7 cellular contexts compared by ENCODE assay signal in the genomic region with DNA sequence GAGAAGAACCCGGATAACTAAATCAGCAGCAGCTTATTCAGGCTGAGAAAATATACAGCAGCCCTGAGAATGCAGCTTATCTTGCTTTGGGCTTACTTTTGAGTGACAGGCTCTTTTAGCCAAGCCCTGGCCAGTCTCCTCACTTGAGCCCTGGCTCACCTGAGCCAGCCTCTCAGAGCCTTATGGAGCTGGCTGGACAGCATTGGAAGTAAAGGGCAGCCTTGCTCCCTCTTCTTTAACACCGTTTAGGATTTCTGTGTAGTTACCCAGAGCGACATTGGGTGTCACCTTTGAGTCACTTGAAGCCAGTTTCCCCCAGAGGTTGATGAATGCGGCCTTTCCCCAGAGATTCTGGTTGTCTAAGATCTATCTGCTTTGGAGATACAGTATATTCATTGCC. TPM values are rescaled to one million over a fixed set of nuclear protein-coding genes. Genes with fewer than 3 reads are reported as not detected.
DNase-seq lines count a peak whose midpoint lies in the region; ATAC-seq and TF ChIP-seq lines count a peak whose summit lies in the region.

No MANE protein-coding gene starts in this region.

- POLR2A ChIA-PET in WTC11 (lab: Charles Lee) = no interaction called here

- in situ Hi-C loops in G401 (cut with HindIII; ENCODE audit: low sequenced_read_pairs) = no loop called here

- H3K36me3 ChIP-seq in GM23338 (ENCODE audit: insufficient read depth) (no peaks in the 10 kb centered on the region), heart left ventricle (no peaks in the 10 kb centered on the region)

- no peak for TF ChIP-seq POLR2A in heart left ventricle (IDR thresholded peaks at IDR 0.05)

- H3K79me2 ChIP-seq in GM23338 (replicated peaks; ENCODE audit: insufficient read depth) = no peaks in the 10 kb centered on the region

- no peak overlapping the region for H3K4me2 ChIP-seq in GM23338

- no peak overlapping the region for H3K4me3 ChIP-seq in GM23338
- no peak overlapping the region for H3K4me3 ChIP-seq in heart left ventricle

- TF ChIP-seq CTCF in GM23338 (conservative IDR thresholded peaks at IDR 0.05; ENCODE audit: low read depth in 2 of 2) (peak; percentile 60 to 74), WTC11 (IDR thresholded peaks at IDR 0.05) (no peak), heart left ventricle (IDR thresholded peaks at IDR 0.05) (peak in 11 of 12 donors; percentile 23 to 58 (median 47))

- intact Hi-C loops in heart left ventricle (cut with DNase I) (loop anchor here in 7 of 10 donors (1.0 to 5.0 kb wide), 4 partner anchors 117 to 119 kb away; no protein-coding TSS in a partner anchor), sciatic nerve (cut with DNase I) (no loop called here)

- 15 to 25% (median 18%) methylated on average over 4 of the region's 4 CpGs for WGBS in heart left ventricle, 4 donors

- H3K4me3 Mint-ChIP-seq in GM23338 (no peak overlapping the region), WTC11 (no peak overlapping the region)

- H3K36me3 Mint-ChIP-seq in GM23338 (ENCODE audit: low read depth) (no peaks in the 10 kb centered on the region), WTC11 (no peaks in the 10 kb centered on the region)

- ATAC-seq in GM23338 = peak; percentile 99
- peak; percentile 99 for ATAC-seq in WTC11
- ATAC-seq in heart left ventricle = peak in 3 of 4 donors; percentile 68 to 81 (median 73)
- ATAC-seq in sciatic nerve = peak; percentile 62

- H3K9me3 ChIP-seq in heart left ventricle = no peaks in the 10 kb centered on the region

- DNase-seq in G401 (ENCODE audit: low spot score) = peak; percentile 48
- DNase-seq in GM23338 (ENCODE audit: low spot score) = peak; percentile 84
- DNase-seq in NCI-H2107 treated with DMSO at 0.1 percent for 48 hours (lab: John Stamatoyannopoulos, UW; ENCODE audit: unreplicated experiment) = peak; percentile 77
- DNase-seq in WTC11 (ENCODE audit: low spot score) = peak; percentile 36
- peak in 1 of 5 donors; percentile 18 for DNase-seq in heart left ventricle
- no peak for DNase-seq in sciatic nerve (ENCODE audit: low spot score)
- no peak for DNase-seq in NCI-H128 (lab: John Stamatoyannopoulos, UW; ENCODE audit: unreplicated experiment)

- H3K27me3 ChIP-seq in GM23338 (ENCODE audit: insufficient read depth) = no peaks in the 10 kb centered on the region
- H3K27me3 ChIP-seq in heart left ventricle = no peaks in the 10 kb centered on the region

- no peaks in the 10 kb centered on the region for H3K9me3 Mint-ChIP-seq in GM23338
- H3K9me3 Mint-ChIP-seq in WTC11 = no peaks in the 10 kb centered on the region

- H3F3A ChIP-seq in GM23338 (replicated peaks; ENCODE audit: low read depth) = no peaks in the 10 kb centered on the region

- H3K27me3 Mint-ChIP-seq in GM23338 (ENCODE audit: insufficient read depth, low read depth, poor library complexity) (peaks cover 8% of the 10 kb centered on the region), WTC11 (ENCODE audit: low read depth) (no peaks in the 10 kb centered on the region)

- 0 out of 2 replicates have a peak, but pooled peaks cover 6% of the 10 kb centered on the region for H3K4me1 ChIP-seq in GM23338 (ENCODE audit: insufficient read depth)
- H3K4me1 ChIP-seq in heart left ventricle = no peaks in the 10 kb centered on the region

- CTCF ChIA-PET in WTC11 (lab: Charles Lee) = interaction anchor here (0.7 to 5.2 kb wide), 10 partner anchors 9 to 146 kb away, joined by 3 to 52 read pairs (median 4); no protein-coding TSS in a partner anchor

- H3K27ac Mint-ChIP-seq in GM23338 = no peak overlapping the region
- no peak overlapping the region for H3K27ac Mint-ChIP-seq in WTC11

- H3K27ac ChIP-seq in GM23338 (ENCODE audit: low read depth) = no peak overlapping the region
- H3K27ac ChIP-seq in heart left ventricle = no peak overlapping the region

- no peaks in the 10 kb centered on the region for H4K20me1 ChIP-seq in GM23338 (replicated peaks; ENCODE audit: insufficient read depth)

- peaks cover 6% of the 10 kb centered on the region; the same call in 2 of the 3 replicates for H3K4me1 Mint-ChIP-seq in GM23338
- H3K4me1 Mint-ChIP-seq in WTC11 = peaks cover 4% of the 10 kb centered on the region

- peak overlapping the region; percentile 80 for H2AFZ ChIP-seq in GM23338

- H3K9me2 ChIP-seq in GM23338 (ENCODE audit: insufficient read depth) = no peaks in the 10 kb centered on the region

TF ChIP-seq in GM23338, 12 proteins besides CTCF, POLR2A, EP300 and RAD21:
- TF ChIP-seq STAT1 (IDR thresholded peaks at IDR 0.05; ENCODE audit: unreplicated experiment) = no peak

TF ChIP-seq in WTC11, 78 proteins besides CTCF, POLR2A, EP300 and RAD21:
- TF ChIP-seq ETV6 (CRISPR knock-in tag; IDR thresholded peaks at IDR 0.05) (no peak), JAZF1 (CRISPR knock-in tag; IDR thresholded peaks at IDR 0.05) (no peak), CBFB (CRISPR knock-in tag; IDR thresholded peaks at IDR 0.05; ENCODE audit: low read depth) (no peak), NFE2L1 (CRISPR knock-in tag; IDR thresholded peaks at IDR 0.05) (no peak), E2F4 (CRISPR knock-in tag; IDR thresholded peaks at IDR 0.05; ENCODE audit: borderline replicate concordance, low read depth) (no peak), PRRX2 (CRISPR knock-in tag; IDR thresholded peaks at IDR 0.05) (no peak), ZNF219 (CRISPR knock-in tag; IDR thresholded peaks at IDR 0.05; ENCODE audit: borderline replicate concordance) (no peak), ZNF232 (CRISPR knock-in tag; IDR thresholded peaks at IDR 0.05) (no peak)
- TF ChIP-seq, protein P1, sequence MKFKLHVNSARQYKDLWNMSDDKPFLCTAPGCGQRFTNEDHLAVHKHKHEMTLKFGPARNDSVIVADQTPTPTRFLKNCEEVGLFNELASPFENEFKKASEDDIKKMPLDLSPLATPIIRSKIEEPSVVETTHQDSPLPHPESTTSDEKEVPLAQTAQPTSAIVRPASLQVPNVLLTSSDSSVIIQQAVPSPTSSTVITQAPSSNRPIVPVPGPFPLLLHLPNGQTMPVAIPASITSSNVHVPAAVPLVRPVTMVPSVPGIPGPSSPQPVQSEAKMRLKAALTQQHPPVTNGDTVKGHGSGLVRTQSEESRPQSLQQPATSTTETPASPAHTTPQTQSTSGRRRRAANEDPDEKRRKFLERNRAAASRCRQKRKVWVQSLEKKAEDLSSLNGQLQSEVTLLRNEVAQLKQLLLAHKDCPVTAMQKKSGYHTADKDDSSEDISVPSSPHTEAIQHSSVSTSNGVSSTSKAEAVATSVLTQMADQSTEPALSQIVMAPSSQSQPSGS (CRISPR knock-in tag; IDR thresholded peaks at IDR 0.05; ENCODE audit: borderline replicate concordance, low read depth) = no peak

RNA-seq across cellular contexts. Expression of gene NPIPB2, which starts 7.7 kb away (rescaled TPM):
- 0.43 and 0.47 TPM in 2 replicates for total RNA-seq in G401 (2014; rRNA removed; shearing (Covaris generic))
- 6.8 and 33.1 TPM in 2 replicates for total RNA-seq in GM23338 (2014; rRNA removed; shearing (Covaris generic))
- polyA plus RNA-seq in GM23338 (2016; fragmentation: Nextera tagmentation; extraction: Ambion mirVana) = 1.0 and 1.5 TPM in 2 replicates
- 14.4 to 24.7 TPM (median 15.1 TPM) in 3 replicates for total RNA-seq in WTC11 (2021)
- total RNA-seq in heart left ventricle = 1 to 10 TPM; 1.1 to 6.1 (median 2.5) TPM
- 1 to 10 TPM; 4.0 to 8.4 TPM for polyA plus RNA-seq in heart left ventricle
- 11.9 TPM for total RNA-seq in sciatic nerve

RNA-seq across cellular contexts. Expression of gene TNFRSF17, which starts 15.5 kb away (rescaled TPM):
- not detected in 2 replicates for total RNA-seq in G401 (2014; rRNA removed; shearing (Covaris generic))
- not detected in 2 replicates for total RNA-seq in GM23338 (2014; rRNA removed; shearing (Covaris generic))
- 0.37 TPM in 1 of 2 replicates, not detected in the other for polyA plus RNA-seq in GM23338 (2016; fragmentation: Nextera tagmentation; extraction: Ambion mirVana)
- 0.18 TPM in 1 of 3 replicates, not detected in the others for total RNA-seq in WTC11 (2021)
- under 1 TPM in 1 of 9 donors, not detected in 8; 0.99 TPM for total RNA-seq in heart left ventricle
- not detected for polyA plus RNA-seq in heart left ventricle
- total RNA-seq in sciatic nerve = not detected

RNA-seq across cellular contexts. Expression of gene SNX29, which starts 27.0 kb away (rescaled TPM):
- 6.7 and 7.7 TPM in 2 replicates for total RNA-seq in G401 (2014; rRNA removed; shearing (Covaris generic))
- total RNA-seq in GM23338 (2014; rRNA removed; shearing (Covaris generic)) = 4.3 and 9.0 TPM in 2 replicates
- polyA plus RNA-seq in GM23338 (2016; fragmentation: Nextera tagmentation; extraction: Ambion mirVana) (12.9 and 13.2 TPM in 2 replicates), heart left ventricle (1 to 10 TPM; 3.7 to 4.3 TPM)
- total RNA-seq in WTC11 (2021) (7.7 to 11.4 TPM (median 10.2 TPM) in 3 replicates), heart left ventricle (10 to 100 TPM in 8 of 9 donors, 1 to 10 TPM in 1; 8.4 to 26.2 (median 12.9) TPM), sciatic nerve (54.4 TPM)

RNA-seq across cellular contexts. Expression of gene GSPT1, which starts 33.8 kb away (rescaled TPM):
- 22.8 and 26.5 TPM in 2 replicates for total RNA-seq in G401 (2014; rRNA removed; shearing (Covaris generic))
- 144 and 146 TPM in 2 replicates for total RNA-seq in GM23338 (2014; rRNA removed; shearing (Covaris generic))
- polyA plus RNA-seq in GM23338 (2016; fragmentation: Nextera tagmentation; extraction: Ambion mirVana) (118 and 126 TPM in 2 replicates), heart left ventricle (100 to 1,000 TPM in 1 of 2 donors, 10 to 100 TPM in 1; 16.3 to 107 TPM)
- total RNA-seq in WTC11 (2021) (154 to 190 TPM (median 159 TPM) in 3 replicates), heart left ventricle (100 to 1,000 TPM in 2 of 9 donors, 10 to 100 TPM in 7; 58.2 to 131 (median 91.1) TPM), sciatic nerve (82.7 TPM)

Comparison
In these comparisons a context has a peak if more than half of its experiments do, and no peak if none do; other contexts are left out.
1. DNase-seq: peak in G401 (single experiment), GM23338 (single experiment), NCI-H2107 treated with DMSO at 0.1 percent for 48 hours (single experiment) and WTC11 (single experiment); none in sciatic nerve (single experiment) and NCI-H128 (single experiment).
2. Peak in every context shown above with its lines, with median percentiles within 50 percentile points of each other: ATAC-seq.